Comparison of ENCODE assay signal across 9 cellular contexts in the genomic region with DNA sequence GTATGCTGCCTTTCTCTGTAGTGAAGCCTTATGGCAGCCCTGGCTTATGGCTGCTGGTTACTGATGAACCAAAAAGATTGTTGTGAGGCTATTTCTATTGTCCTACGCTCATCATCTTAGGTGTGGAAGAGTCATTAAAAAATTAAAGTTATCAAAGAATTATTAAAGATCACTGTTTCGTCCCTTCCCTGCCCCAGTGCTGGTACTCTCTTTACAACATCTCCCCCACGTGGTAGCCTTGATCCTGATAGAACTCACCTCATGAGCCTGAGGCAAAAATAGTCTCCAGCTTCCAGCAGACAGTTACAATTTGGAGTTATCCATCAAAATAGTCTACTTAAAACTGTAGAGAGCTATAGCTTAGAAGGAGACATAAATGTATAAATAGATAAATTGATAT.
DNase-seq lines count a peak whose midpoint lies in the region; ATAC-seq and TF ChIP-seq lines count a peak whose summit lies in the region.
"Had no signal": no experiment of that assay in that cellular context is flagged by ENCODE, and none has a peak within 500 bp of the region (broad histone marks: within the 10 kb centered on the region; RNA-seq: fewer than 3 reads in every experiment).

No MANE protein-coding gene starts in this region.

- TF ChIP-seq CTCF in epithelial cell of proximal tubule (conservative IDR thresholded peaks at IDR 0.05; ENCODE audit: low read depth, low read length): peak; percentile 54

- no peaks in the 10 kb centered on the region for H3K4me1 ChIP-seq in naive thymus-derived CD4-positive, alpha-beta T cell (ENCODE audit: control insufficient read depth in 2 of 2, insufficient read depth in 2 of 2, low read length in 2 of 2)

- H3K4me1 Mint-ChIP-seq in naive thymus-derived CD4-positive, alpha-beta T cell: no peaks in the 10 kb centered on the region

- H3K27me3 ChIP-seq in naive thymus-derived CD4-positive, alpha-beta T cell (ENCODE audit: control insufficient read depth in 2 of 2, insufficient read depth in 2 of 2, low read length in 2 of 2): no peaks in the 10 kb centered on the region

- peaks cover 0 to 33% (median 3%) of the 10 kb centered on the region in 5 donors for H3K27me3 Mint-ChIP-seq in naive thymus-derived CD4-positive, alpha-beta T cell

- CTCF ChIA-PET in naive thymus-derived CD4-positive, alpha-beta T cell (lab: Charles Lee): interaction anchor here (0.9 to 1.0 kb wide), 4 partner anchors 9 to 153 kb away, joined by 3 to 4 read pairs (median 3); no protein-coding TSS in a partner anchor

- ATAC-seq in GM19438 (IDR thresholded peaks at IDR 0.05; ENCODE audit: low read depth, unreplicated experiment) (peak; percentile 58), HG03469 (IDR thresholded peaks at IDR 0.05; ENCODE audit: unreplicated experiment) (peak; percentile 37), esophagus mucosa (no peak)
- ATAC-seq in naive thymus-derived CD4-positive, alpha-beta T cell: no peak

- no peak overlapping the region for H3K4me3 Mint-ChIP-seq in naive thymus-derived CD4-positive, alpha-beta T cell
- H3K4me3 Mint-ChIP-seq: stimulated activated naive CD8-positive, alpha-beta T cell treated with anti-CD3 and anti-CD28 coated beads, Interleukin-15, Interleukin-2, amounts not matched to agents 100 ng/mL and 50 ng/mL, for 24 hours had no signal

- POLR2A ChIA-PET in naive thymus-derived CD4-positive, alpha-beta T cell (lab: Charles Lee): no interaction called here

- no peaks in the 10 kb centered on the region for H3K36me3 Mint-ChIP-seq in naive thymus-derived CD4-positive, alpha-beta T cell

- H3K9me3 ChIP-seq in naive thymus-derived CD4-positive, alpha-beta T cell (ENCODE audit: control insufficient read depth in 2 of 3, low read length in 3 of 3): no peaks in the 10 kb centered on the region

- DNase-seq in EH (ENCODE audit: low read depth) (peak; percentile 28), epithelial cell of proximal tubule (ENCODE audit: low read depth) (no peak), NCI-H146 treated with DMSO at 0.1 percent for 48 hours (lab: John Stamatoyannopoulos, UW; ENCODE audit: unreplicated experiment) (no peak), mucosa of gallbladder (ENCODE audit: low spot score) (no peak)
- no peak for DNase-seq in naive thymus-derived CD4-positive, alpha-beta T cell

- no peak overlapping the region for H3K27ac ChIP-seq in naive thymus-derived CD4-positive, alpha-beta T cell (ENCODE audit: low read depth, low read length)

- no peaks in the 10 kb centered on the region for H3K36me3 ChIP-seq in naive thymus-derived CD4-positive, alpha-beta T cell (ENCODE audit: control insufficient read depth in 2 of 3, insufficient read depth in 3 of 3, low read length in 3 of 3)

- H3K4me3 ChIP-seq in epithelial cell of proximal tubule (ENCODE audit: low read depth, low read length): no peak overlapping the region
- no peak overlapping the region for H3K4me3 ChIP-seq in naive thymus-derived CD4-positive, alpha-beta T cell (ENCODE audit: low read length)

- no peaks in the 10 kb centered on the region for H3K9me3 Mint-ChIP-seq in naive thymus-derived CD4-positive, alpha-beta T cell
- H3K9me3 Mint-ChIP-seq: stimulated activated naive CD8-positive, alpha-beta T cell treated with anti-CD3 and anti-CD28 coated beads, Interleukin-15, Interleukin-2, amounts not matched to agents 100 ng/mL and 50 ng/mL, for 24 hours had no signal

- intact Hi-C loops in naive thymus-derived CD4-positive, alpha-beta T cell (cut with micrococcal nuclease): loop anchor here (1.0 to 5.0 kb wide), 2 partner anchors 129 to 581 kb away; no protein-coding TSS in a partner anchor

- no peak overlapping the region for H3K27ac Mint-ChIP-seq in naive thymus-derived CD4-positive, alpha-beta T cell
- H3K27ac Mint-ChIP-seq: stimulated activated naive CD8-positive, alpha-beta T cell treated with anti-CD3 and anti-CD28 coated beads, Interleukin-15, Interleukin-2, amounts not matched to agents 100 ng/mL and 50 ng/mL, for 24 hours had no signal

Comparison
In these comparisons a context has a peak if more than half of its experiments do, and no peak if none do; other contexts are left out.
1. ATAC-seq: peak in GM19438 (single experiment) and HG03469 (single experiment); none in esophagus mucosa (single experiment) and naive thymus-derived CD4-positive, alpha-beta T cell (single experiment).